ENCODE assay signal across 20 cellular contexts in genomic region chr22:17349172-17349571, GRCh38. TPM values are rescaled to one million over a fixed set of nuclear protein-coding genes. Genes with fewer than 3 reads are reported as not detected.
DNase-seq lines count a peak whose midpoint lies in the region; ATAC-seq and TF ChIP-seq lines count a peak whose summit lies in the region.
"Had no signal": no experiment of that assay in that cellular context is flagged by ENCODE, and none has a peak within 500 bp of the region (broad histone marks: within the 10 kb centered on the region; RNA-seq: fewer than 3 reads in every experiment).

No MANE protein-coding gene starts in this region.

- DNase-seq in NCI-H146 treated with DMSO at 0.1 percent for 48 hours (lab: John Stamatoyannopoulos, UW; ENCODE audit: unreplicated experiment) = peak; percentile 1
- no peak for DNase-seq in NCI-H146 (lab: John Stamatoyannopoulos, UW)
- DNase-seq in LoVo (ENCODE audit: low spot score) = peak; percentile 8
- no peak for DNase-seq in psoas muscle
- no peak for DNase-seq in substantia nigra (lab: John Stamatoyannopoulos, UW)
- DNase-seq in head of caudate nucleus = no peak
- DNase-seq: DMS79 treated with DMSO at 0.1 percent for 48 hours, GDM1, GM23248, HFFc6, KG1, NCI-H1417 treated with DMSO at 0.1 percent for 48 hours, NCI-H2081 treated with DMSO at 0.1 percent for 48 hours, NCI-H2227 treated with DMSO at 0.1 percent for 48 hours, NCI-H524 treated with DMSO at 0.1 percent for 48 hours, SHP77 treated with DMSO at 0.1 percent for 48 hours had no signal

- H3K27ac ChIP-seq in VCaP = peak overlapping the region; percentile 38
- H3K27ac ChIP-seq in psoas muscle = no peak overlapping the region
- no peak overlapping the region for H3K27ac ChIP-seq in substantia nigra (ENCODE audit: low read depth, low read length, poor library complexity, severe bottlenecking)
- H3K27ac ChIP-seq: C4-2B, GM23248 had no signal

- no peak for TF ChIP-seq CTCF in VCaP (conservative IDR thresholded peaks at IDR 0.05)
- TF ChIP-seq CTCF in psoas muscle (IDR thresholded peaks at IDR 0.05) = no peak

- intact Hi-C loops in psoas muscle (cut with DNase I) = loop anchor here in 1 of 2 donors (10.0 kb wide), 1 partner anchor 134 kb away; the partner anchor contains the start of gene ADA2
- intact Hi-C loops in head of caudate nucleus (cut with DNase I) = no loop called here

- H3K27me3 ChIP-seq in psoas muscle (ENCODE audit: insufficient read depth in 3 of 3, low read length in 2 of 3) = no peaks in the 10 kb centered on the region

- 63 to 81% (median 75%) methylated on average over 10 of the region's 10 CpGs for WGBS in psoas muscle, 3 donors

- peak overlapping the region; percentile 2 for H3K4me3 ChIP-seq in psoas muscle
- H3K4me3 ChIP-seq: GM23248 had no signal

- no peaks in the 10 kb centered on the region for H3K9me3 ChIP-seq in psoas muscle

- peak in 1 of 4 donors; percentile 48 for ATAC-seq in psoas muscle
- no peak for ATAC-seq in HG03196 (IDR thresholded peaks at IDR 0.05; ENCODE audit: unreplicated experiment)

- H3K36me3 ChIP-seq in psoas muscle (ENCODE audit: insufficient read depth in 1 of 2, low read depth in 1 of 2) = no peaks in the 10 kb centered on the region

- H3K4me1 ChIP-seq in psoas muscle = no peaks in the 10 kb centered on the region

RNA-seq across cellular contexts. Expression of gene CECR2, which starts 20.1 kb away (rescaled TPM):
- total RNA-seq in psoas muscle = 10 to 100 TPM; 19.6 to 24.1 (median 20.5) TPM
- polyA plus RNA-seq in psoas muscle = 1 to 10 TPM; 1.7 to 8.1 (median 3.1) TPM
- total RNA-seq: A172, GM23248, HFFc6 had no signal

Comparison
In these comparisons a context has a peak if more than half of its experiments do, and no peak if none do; other contexts are left out.
1. DNase-seq: peak in NCI-H146 treated with DMSO at 0.1 percent for 48 hours (single experiment) and LoVo (single experiment); none in NCI-H146 (single experiment), psoas muscle (0 of 2), substantia nigra (0 of 49) and head of caudate nucleus (0 of 42).